8 cellular contexts compared by ENCODE assay signal in genomic region chr12:2812290-2813213, GRCh38. TPM values are rescaled to one million over a fixed set of nuclear protein-coding genes. Genes with fewer than 3 reads are reported as not detected.
A peak's percentile ranks its signal among the peaks of the same experiment; 100 is the strongest.
DNase-seq lines count a peak whose midpoint lies in the region; FAIRE-seq and TF ChIP-seq lines count a peak whose summit lies in the region.

Gene ITFG2 (plus strand): TSS chr12:2812668. CDS start chr12:2812761, 93 bp downstream.

- H3K27ac Mint-ChIP-seq in HFFc6, result peak within 1 kb of the TSS; percentile 98
- H3K27ac Mint-ChIP-seq in activated naive CD4-positive, alpha-beta T cell treated with anti-CD3 and anti-CD28 coated beads, Interleukin-2, amount 10 ng/mL, durations not matched to agents 7 days and 5 days, result peak within 1 kb of the TSS; percentile 95

- CTCF ChIA-PET in activated naive CD4-positive, alpha-beta T cell treated with anti-CD3 and anti-CD28 coated beads, Interleukin-2, amount 10 ng/mL, durations not matched to agents 7 days and 5 days (lab: Charles Lee), result interaction anchor here (0.8 to 3.4 kb wide), 7 partner anchors 11 to 133 kb away, joined by 3 to 21 read pairs (median 3); partner anchors contain the start of gene FKBP4

- no peak within 1 kb of the TSS for H2BK12ac ChIP-seq in neuronal stem cell (ENCODE audit: low read length)

- no peaks in the 10 kb centered on the region for H3K27me3 ChIP-seq in neuronal stem cell (ENCODE audit: control insufficient read depth in 3 of 3, insufficient read depth in 3 of 3, low read depth in 1 of 3, low read length in 3 of 3)

- H3K4me1 Mint-ChIP-seq in HFFc6 (ENCODE audit: low read depth), result peaks cover 22% of the 10 kb centered on the region
- H3K4me1 Mint-ChIP-seq in activated naive CD4-positive, alpha-beta T cell treated with anti-CD3 and anti-CD28 coated beads, Interleukin-2, amount 10 ng/mL, durations not matched to agents 7 days and 5 days, result peaks cover 29% of the 10 kb centered on the region

- H3K36me3 ChIP-seq in SK-N-MC (ENCODE audit: insufficient read depth, low read length), result peaks cover 6% of the 10 kb centered on the region; the same call in 1 of the 2 replicates
- H3K36me3 ChIP-seq in neuronal stem cell (replicated peaks in 1 of 2; ENCODE audit: control insufficient read depth in 2 of 2, insufficient read depth in 2 of 2, low read length in 2 of 2), result peaks cover under 1 to 12% of the 10 kb centered on the region in 2 donors

- H2BK5ac ChIP-seq in neuronal stem cell (ENCODE audit: low read length), result no peak within 1 kb of the TSS

- H3K9me3 Mint-ChIP-seq in HFFc6, result no peaks in the 10 kb centered on the region
- no peaks in the 10 kb centered on the region for H3K9me3 Mint-ChIP-seq in activated naive CD4-positive, alpha-beta T cell treated with anti-CD3 and anti-CD28 coated beads, Interleukin-2, amount 10 ng/mL, durations not matched to agents 7 days and 5 days

- no peak within 1 kb of the TSS for H2BK15ac ChIP-seq in neuronal stem cell (ENCODE audit: low read length)

- H3K36me3 Mint-ChIP-seq in HFFc6 (ENCODE audit: low read depth), result 0 out of 2 replicates have a peak, but pooled peaks cover under 1% of the 10 kb centered on the region
- peaks cover 4% of the 10 kb centered on the region for H3K36me3 Mint-ChIP-seq in activated naive CD4-positive, alpha-beta T cell treated with anti-CD3 and anti-CD28 coated beads, Interleukin-2, amount 10 ng/mL, durations not matched to agents 7 days and 5 days

- peak within 1 kb of the TSS; percentile 92 for H2AFZ ChIP-seq in neuronal stem cell (ENCODE audit: low read length)

- peaks cover 2% of the 10 kb centered on the region; the same call in 1 of the 2 replicates for H3K27me3 Mint-ChIP-seq in HFFc6 (ENCODE audit: insufficient read depth)
- H3K27me3 Mint-ChIP-seq in activated naive CD4-positive, alpha-beta T cell treated with anti-CD3 and anti-CD28 coated beads, Interleukin-2, amount 10 ng/mL, durations not matched to agents 7 days and 5 days, result peaks cover 4% of the 10 kb centered on the region

- H3K9ac ChIP-seq in SK-N-MC (ENCODE audit: insufficient read length), result peak within 1 kb of the TSS; percentile 86
- peak within 1 kb of the TSS; percentile 99 for H3K9ac ChIP-seq in neuronal stem cell (ENCODE audit: low read depth, low read length, poor library complexity)

- TF ChIP-seq POLR2A in NB4 (IDR thresholded peaks at IDR 0.05; ENCODE audit: extremely low read depth, insufficient read length), result peak; percentile 93

- H3K9me3 ChIP-seq in SK-N-MC (ENCODE audit: low read depth, low read length) (no peaks in the 10 kb centered on the region), neuronal stem cell (replicated peaks in 1 of 2; ENCODE audit: control insufficient read depth in 2 of 2, insufficient read depth in 1 of 2, low read depth in 1 of 2, low read length in 2 of 2) (no peaks in the 10 kb centered on the region)

- H3K4me3 Mint-ChIP-seq in HFFc6, result peak within 1 kb of the TSS; percentile 98
- peak within 1 kb of the TSS; percentile 98 for H3K4me3 Mint-ChIP-seq in activated naive CD4-positive, alpha-beta T cell treated with anti-CD3 and anti-CD28 coated beads, Interleukin-2, amount 10 ng/mL, durations not matched to agents 7 days and 5 days

- no peak for TF ChIP-seq CTCF in HFFc6 (IDR thresholded peaks at IDR 0.05)
- TF ChIP-seq CTCF in NB4 (IDR thresholded peaks at IDR 0.05; ENCODE audit: low read depth, low read length), result no peak
- no peak for TF ChIP-seq CTCF in subcutaneous adipose tissue (IDR thresholded peaks at IDR 0.05; ENCODE audit: low read depth)

- DNase-seq in GM04504 (ENCODE audit: low read depth) (peak; percentile 98), HFFc6 (peak; percentile 98), NB4 (ENCODE audit: low read depth) (peak; percentile 97), SK-N-MC (ENCODE audit: low read depth, low spot score) (peak; percentile 94), frontal cortex (ENCODE audit: low spot score in 2 of 2) (peak; percentile 81 to 92), neuronal stem cell (ENCODE audit: low spot score) (peak; percentile 98)
- DNase-seq in activated naive CD4-positive, alpha-beta T cell treated with anti-CD3 and anti-CD28 coated beads, Interleukin-2, amount 10 ng/mL, durations not matched to agents 7 days and 5 days, result peak; percentile 99

- H2AK5ac ChIP-seq in neuronal stem cell (ENCODE audit: low read depth, low read length), result no peak within 1 kb of the TSS

- peak; percentile 79 for FAIRE-seq in frontal cortex (lab: Jason Lieb, UNC)

- H2BK120ac ChIP-seq in neuronal stem cell (ENCODE audit: low read depth, low read length), result no peak within 1 kb of the TSS

- no peak within 1 kb of the TSS for H3K4ac ChIP-seq in neuronal stem cell (ENCODE audit: low read length)

- peak within 1 kb of the TSS; percentile 100 for H3K23ac ChIP-seq in neuronal stem cell (ENCODE audit: low read depth, low read length, poor library complexity)

- H3K79me1 ChIP-seq in neuronal stem cell (ENCODE audit: low read depth, low read length), result no peaks in the 10 kb centered on the region

- peak within 1 kb of the TSS; percentile 100 for H3K14ac ChIP-seq in neuronal stem cell (ENCODE audit: low read length)

- H3K4me1 ChIP-seq in neuronal stem cell (ENCODE audit: control insufficient read depth in 2 of 2, insufficient read depth in 1 of 2, low read depth in 1 of 2, low read length in 2 of 2), result peaks cover 0 to 6% of the 10 kb centered on the region in 2 donors

- WGBS in neuronal stem cell (ENCODE audit: extremely low coverage in 2 of 2, insufficient read length in 2 of 2, insufficient replicate concordance in 1 of 2), 2 donors, result no CpG with 5 or more reads among the region's 48 CpGs

- H3K4me3 ChIP-seq in NB4 (ENCODE audit: low read depth, low read length), result peak within 1 kb of the TSS; percentile 91
- H3K4me3 ChIP-seq in SK-N-MC, result peak within 1 kb of the TSS; percentile 81
- H3K4me3 ChIP-seq in neuronal stem cell (ENCODE audit: low read length in 2 of 2), result peak within 1 kb of the TSS; percentile 77 to 96

- peak within 1 kb of the TSS; percentile 95 for H3K27ac ChIP-seq in SK-N-MC
- H3K27ac ChIP-seq in neuronal stem cell (replicated peaks; ENCODE audit: low read length), result peak within 1 kb of the TSS; percentile 95

- no peak within 1 kb of the TSS for H4K91ac ChIP-seq in neuronal stem cell (ENCODE audit: low read depth, low read length, poor library complexity)

- H3K18ac ChIP-seq in neuronal stem cell (ENCODE audit: low read length), result peak within 1 kb of the TSS; percentile 100

- peak within 1 kb of the TSS; percentile 79 for H3K4me2 ChIP-seq in neuronal stem cell (ENCODE audit: insufficient read depth, low read length, poor library complexity, severe bottlenecking)

- H4K8ac ChIP-seq in neuronal stem cell (ENCODE audit: low read depth, low read length), result no peak within 1 kb of the TSS

RNA-seq across cellular contexts. Expression of gene ITFG2, which starts in this region (rescaled TPM):
- total RNA-seq in HFFc6 (2021; fragmentation: NEBNext Ultra II Directional; extraction: Animal tissue kit (Norgen Biotek cat#: 25700)), result 10 to 100 TPM; 17.0 to 21.1 (median 19.6) TPM
- 14.3 TPM for total RNA-seq in frontal cortex
- 9.9 TPM for polyA plus RNA-seq in neuronal stem cell (2013, experiment 1 of 2)
- 10.7 TPM for polyA plus RNA-seq in neuronal stem cell (2013, experiment 2 of 2)
- 10 to 100 TPM; 10.9 to 37.7 (median 23.4) TPM for total RNA-seq in subcutaneous adipose tissue

Comparison
In these comparisons a context has a peak if more than half of its experiments do, and no peak if none do; other contexts are left out.
1. Peak in every context shown above with its lines: DNase-seq, H3K4me3 ChIP-seq and H3K27ac ChIP-seq.